Comparison of ENCODE assay signal across 17 cellular contexts in the genomic region with DNA sequence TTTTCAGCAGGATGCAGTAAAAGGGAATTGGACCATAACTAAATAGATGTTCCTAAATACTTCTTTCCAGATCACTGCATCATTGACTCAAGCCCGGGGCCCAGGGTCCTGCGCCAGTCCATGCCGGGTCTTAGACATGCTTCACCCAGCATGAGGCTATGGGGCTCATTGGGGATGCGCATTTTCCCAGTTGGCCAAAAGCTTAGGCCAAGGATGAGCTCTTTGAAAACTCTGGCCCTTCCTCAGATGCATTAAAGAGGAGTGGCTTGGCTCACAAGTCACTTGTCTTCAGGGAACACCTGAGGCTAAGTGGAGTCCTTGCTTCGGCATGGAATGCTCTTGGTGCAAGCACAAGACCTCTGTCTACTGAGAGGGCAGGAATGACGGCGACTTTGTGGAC.
A peak's percentile ranks its signal among the peaks of the same experiment; 100 is the strongest.
DNase-seq lines count a peak whose midpoint lies in the region.
"Had no signal": no experiment of that assay in that cellular context is flagged by ENCODE, and none has a peak within 500 bp of the region (broad histone marks: within the 10 kb centered on the region; RNA-seq: fewer than 3 reads in every experiment).

No MANE protein-coding gene starts in this region.

- H3K27me3 ChIP-seq in H7 (ENCODE audit: control insufficient read depth, insufficient read depth, low read length) = peaks cover 13% of the 10 kb centered on the region
- H3K27me3 ChIP-seq: MG63 had no signal

- H3K4me3 ChIP-seq in H7 (ENCODE audit: insufficient read depth, low read depth, low read length) = no peak overlapping the region
- H3K4me3 ChIP-seq: GM23248, MG63 had no signal

- no peaks in the 10 kb centered on the region for H3K9me3 Mint-ChIP-seq in activated CD4-positive, alpha-beta T cell treated with anti-CD3 and anti-CD28 coated beads, Interleukin-2, amount 10 ng/mL, durations not matched to agents 24 days and 14 days
- H3K9me3 Mint-ChIP-seq: IgD-negative memory B cell had no signal

- no peak overlapping the region for H3K4me3 Mint-ChIP-seq in activated CD4-positive, alpha-beta T cell treated with anti-CD3 and anti-CD28 coated beads, Interleukin-2, amount 10 ng/mL, durations not matched to agents 24 days and 14 days
- H3K4me3 Mint-ChIP-seq: IgD-negative memory B cell had no signal

- intact Hi-C loops in activated CD4-positive, alpha-beta T cell treated with anti-CD3 and anti-CD28 coated beads, Interleukin-2, amount 10 ng/mL, durations not matched to agents 24 days and 14 days (cut with micrococcal nuclease) = no loop called here

- H3K27ac Mint-ChIP-seq in activated CD4-positive, alpha-beta T cell treated with anti-CD3 and anti-CD28 coated beads, Interleukin-2, amount 10 ng/mL, durations not matched to agents 24 days and 14 days = no peak overlapping the region
- H3K27ac Mint-ChIP-seq: IgD-negative memory B cell had no signal

- DNase-seq in H7 = peak; percentile 83
- peak; percentile 66 for DNase-seq in glomerular visceral epithelial cell (ENCODE audit: extremely low spot score)
- peak; percentile 60 for DNase-seq in left kidney (ENCODE audit: low read depth, low spot score)
- no peak for DNase-seq in activated CD4-positive, alpha-beta T cell treated with anti-CD3 and anti-CD28 coated beads, Interleukin-2, amount 10 ng/mL, durations not matched to agents 24 days and 14 days
- DNase-seq in cortex of kidney (lab: John Stamatoyannopoulos, UW) = no peak
- no peak for DNase-seq in Ammon's horn (ENCODE audit: low spot score)
- no peak for DNase-seq in NCI-H510A (lab: John Stamatoyannopoulos, UW)
- DNase-seq: GDM1, GM23248, Kasumi-1, MG63, NCI-H1092, NCI-H146, NCI-H2029 treated with DMSO at 0.1 percent for 48 hours, NCI-H2171, NCI-H446 had no signal

- no peaks in the 10 kb centered on the region for H3K27me3 Mint-ChIP-seq in activated CD4-positive, alpha-beta T cell treated with anti-CD3 and anti-CD28 coated beads, Interleukin-2, amount 10 ng/mL, durations not matched to agents 24 days and 14 days
- H3K27me3 Mint-ChIP-seq: IgD-negative memory B cell had no signal

- no peaks in the 10 kb centered on the region for H3K36me3 Mint-ChIP-seq in activated CD4-positive, alpha-beta T cell treated with anti-CD3 and anti-CD28 coated beads, Interleukin-2, amount 10 ng/mL, durations not matched to agents 24 days and 14 days (ENCODE audit: low read depth)
- H3K36me3 Mint-ChIP-seq: IgD-negative memory B cell had no signal

- H3K36me3 ChIP-seq in H7 (replicated peaks; ENCODE audit: control insufficient read depth, insufficient read depth, low read length) = no peaks in the 10 kb centered on the region
- H3K36me3 ChIP-seq: MG63 had no signal

- H3K4me1 Mint-ChIP-seq in activated CD4-positive, alpha-beta T cell treated with anti-CD3 and anti-CD28 coated beads, Interleukin-2, amount 10 ng/mL, durations not matched to agents 24 days and 14 days = no peaks in the 10 kb centered on the region
- H3K4me1 Mint-ChIP-seq: IgD-negative memory B cell had no signal

Comparison
In these comparisons a context has a peak if more than half of its experiments do, and no peak if none do; other contexts are left out.
1. DNase-seq: peak in H7 (single experiment), glomerular visceral epithelial cell (single experiment) and left kidney (single experiment); none in activated CD4-positive, alpha-beta T cell treated with anti-CD3 and anti-CD28 coated beads, Interleukin-2, amount 10 ng/mL, durations not matched to agents 24 days and 14 days (single experiment), cortex of kidney (single experiment), Ammon's horn (single experiment) and NCI-H510A (single experiment).